Comparison of ENCODE assay signal across 29 cellular contexts in the genomic region with DNA sequence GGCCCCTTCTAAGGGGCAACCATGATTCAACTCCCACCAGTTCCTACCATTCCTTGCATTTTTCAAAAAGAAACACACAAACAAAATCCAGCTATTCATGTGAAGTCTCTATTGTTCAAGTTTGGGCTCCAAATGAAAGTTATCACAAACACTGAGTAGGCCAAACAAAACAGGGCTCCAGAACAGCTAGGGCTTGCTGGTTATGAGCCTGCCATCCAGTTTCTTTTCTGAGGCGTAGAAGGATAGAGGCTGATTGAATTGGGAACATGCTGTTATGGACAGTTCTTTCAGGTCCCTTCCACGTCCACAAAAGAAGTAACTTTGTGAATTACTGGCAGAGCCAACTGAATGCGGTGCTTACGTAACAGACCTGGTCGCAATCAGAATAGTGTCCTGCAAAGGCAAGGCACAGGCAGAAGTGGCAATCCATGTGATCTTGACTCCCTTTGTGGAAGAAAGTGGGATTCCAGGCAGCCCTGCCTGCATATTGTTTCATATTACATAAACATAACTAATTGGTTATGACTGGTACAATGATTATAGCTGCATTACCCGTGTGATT.
A peak's percentile ranks its signal among the peaks of the same experiment; 100 is the strongest.
DNase-seq lines count a peak whose midpoint lies in the region; ATAC-seq, FAIRE-seq and TF ChIP-seq lines count a peak whose summit lies in the region.
"Had no signal": no experiment of that assay in that cellular context is flagged by ENCODE, and none has a peak within 500 bp of the region (broad histone marks: within the 10 kb centered on the region; RNA-seq: fewer than 3 reads in every experiment).

No MANE protein-coding gene starts in this region.

- TF ChIP-seq EP300 in HepG2 (IDR thresholded peaks at IDR 0.05; ENCODE audit: low read depth in 2 of 2, low read length in 2 of 2) = no peak
- no peak for TF ChIP-seq EP300 in HepG2 (CRISPR knock-in tag; IDR thresholded peaks at IDR 0.05; ENCODE audit: borderline replicate concordance)
- no peak for TF ChIP-seq EP300 in ovary (IDR thresholded peaks at IDR 0.05)

- H3K9ac ChIP-seq in HepG2 (ENCODE audit: insufficient read depth, low read depth, low read length) = no peak overlapping the region; the same call in 1 of the 2 replicates
- H3K9ac ChIP-seq in parathyroid adenoma = no peak overlapping the region
- H3K9ac ChIP-seq in kidney (ENCODE audit: low read length in 2 of 2) = no peak overlapping the region

- peak overlapping the region in 4 of 5 experiments; percentile 2 to 58 (median 53) for H3K27ac Mint-ChIP-seq in brain
- H3K27ac Mint-ChIP-seq: activated T-cell treated with anti-CD3 and anti-CD28 coated beads, Interleukin-2, amount 50 U/mL, for 24 hours; memory B cell; T-helper 17 cell had no signal

- no peak for ATAC-seq in HepG2
- no peak for ATAC-seq in upper lobe of right lung
- ATAC-seq: A549, esophagus mucosa, pancreas, T-helper 17 cell had no signal

- H3K27me3 Mint-ChIP-seq in brain = no peaks in the 10 kb centered on the region
- H3K27me3 Mint-ChIP-seq: activated T-cell treated with anti-CD3 and anti-CD28 coated beads, Interleukin-2, amount 50 U/mL, for 24 hours; memory B cell; T-helper 17 cell had no signal

- DNase-seq in Ammon's horn (ENCODE audit: low spot score) (peak; percentile 13), HepG2 (ENCODE audit: low spot score) (no peak), kidney (no peak), A673 (ENCODE audit: low spot score) (no peak), upper lobe of right lung (no peak), ovary (no peak)
- DNase-seq: activated CD8-positive, alpha-beta memory T cell treated with anti-CD3 and anti-CD28 coated beads for 24 hours; activated T-cell treated with anti-CD3 and anti-CD28 coated beads, Interleukin-2, amount 50 U/mL, for 24 hours; BE2C; DMS79; GF-D8; NCI-H1092; NCI-H187; NCI-H524 treated with DMSO at 0.1 percent for 48 hours; NK-92 treated with Interleukin-12 subunit alpha and Interleukin-12 subunit beta, amount 100 ng/mL, for 24 hours; pancreas; Peyer's patch; stimulated activated CD8-positive, alpha-beta memory T cell treated with anti-CD3 and anti-CD28 coated beads, Interleukin-4, amount 100 ng/mL, for 48 hours; T-helper 17 cell; uterus had no signal

- H3K4me1 ChIP-seq in HepG2 (ENCODE audit: insufficient read depth, low read length) (peaks cover 58% of the 10 kb centered on the region), parathyroid adenoma (no peaks in the 10 kb centered on the region), kidney (ENCODE audit: control insufficient read depth in 1 of 2, insufficient read depth in 1 of 2, low read depth in 1 of 2, low read length in 2 of 2) (peaks cover 0 to 2% of the 10 kb centered on the region in 2 donors), A673 (ENCODE audit: insufficient read depth, low read length, poor library complexity, severe bottlenecking) (no peaks in the 10 kb centered on the region), upper lobe of right lung (no peaks in the 10 kb centered on the region), ovary (ENCODE audit: insufficient read depth) (peaks cover 6% of the 10 kb centered on the region)
- H3K4me1 ChIP-seq: A549, BE2C, breast epithelium, Peyer's patch, uterus had no signal

- POLR2A ChIA-PET in HepG2 (lab: Yijun Ruan, JAX) = no interaction called here
- POLR2A ChIA-PET in A673 (lab: Charles Lee; ENCODE audit: low non-redundant PET) = no interaction called here

- no peak for TF ChIP-seq RAD21 in HepG2 (CRISPR knock-in tag; IDR thresholded peaks at IDR 0.05)

- no peak overlapping the region for H3K4me3 ChIP-seq in HepG2 (replicated peaks in 1 of 3; ENCODE audit: insufficient read depth in 1 of 3, low read depth in 2 of 3, low read length in 3 of 3)
- H3K4me3 ChIP-seq in parathyroid adenoma (ENCODE audit: low read depth, low read length) = no peak overlapping the region
- no peak overlapping the region for H3K4me3 ChIP-seq in kidney (ENCODE audit: low read length in 2 of 2)
- no peak overlapping the region for H3K4me3 ChIP-seq in A673 (ENCODE audit: low read depth, low read length, poor library complexity, severe bottlenecking)
- H3K4me3 ChIP-seq in upper lobe of right lung = no peak overlapping the region
- H3K4me3 ChIP-seq in ovary = no peak overlapping the region
- H3K4me3 ChIP-seq: A549, breast epithelium, pancreas, Peyer's patch, SK-N-MC, uterus had no signal

- TF ChIP-seq CTCF in brain (conservative IDR thresholded peaks at IDR 0.05) = no peak
- TF ChIP-seq CTCF in HepG2 (CRISPR knock-in tag; IDR thresholded peaks at IDR 0.05) = no peak
- no peak for TF ChIP-seq CTCF in parathyroid adenoma (IDR thresholded peaks at IDR 0.05)
- TF ChIP-seq CTCF in kidney (IDR thresholded peaks at IDR 0.05; ENCODE audit: borderline replicate concordance, extremely low read depth, insufficient read depth) = no peak
- no peak for TF ChIP-seq CTCF in A673 (conservative IDR thresholded peaks at IDR 0.05; ENCODE audit: low read depth, low read length)
- no peak for TF ChIP-seq CTCF in upper lobe of right lung (IDR thresholded peaks at IDR 0.05)
- no peak for TF ChIP-seq CTCF in ovary (IDR thresholded peaks at IDR 0.05)

- H3K9me3 ChIP-seq in HepG2 (ENCODE audit: low read length) = no peaks in the 10 kb centered on the region
- no peaks in the 10 kb centered on the region for H3K9me3 ChIP-seq in parathyroid adenoma (ENCODE audit: control insufficient read depth, low read length)
- H3K9me3 ChIP-seq in kidney (ENCODE audit: control insufficient read depth in 1 of 2, low read length in 2 of 2) = no peaks in the 10 kb centered on the region
- H3K9me3 ChIP-seq in A673 (ENCODE audit: low read depth, low read length, poor library complexity, severe bottlenecking) = no peaks in the 10 kb centered on the region
- H3K9me3 ChIP-seq in upper lobe of right lung = no peaks in the 10 kb centered on the region
- H3K9me3 ChIP-seq in ovary = no peaks in the 10 kb centered on the region
- H3K9me3 ChIP-seq: A549, BE2C, breast epithelium, pancreas, Peyer's patch, uterus had no signal

- H3K36me3 ChIP-seq in HepG2 (replicated peaks in 1 of 2; ENCODE audit: control insufficient read depth in 1 of 2, insufficient read depth in 2 of 2, low read length in 2 of 2) (no peaks in the 10 kb centered on the region; a peak in 1 of 5 replicates), parathyroid adenoma (ENCODE audit: control insufficient read depth, insufficient read depth, low read length) (no peaks in the 10 kb centered on the region), kidney (ENCODE audit: control insufficient read depth in 1 of 2, insufficient read depth in 2 of 2, low read length in 2 of 2) (no peaks in the 10 kb centered on the region), A673 (ENCODE audit: insufficient read depth, low read length, poor library complexity, severe bottlenecking) (no peaks in the 10 kb centered on the region), upper lobe of right lung (no peaks in the 10 kb centered on the region), ovary (no peaks in the 10 kb centered on the region)
- H3K36me3 ChIP-seq: BE2C, breast epithelium, pancreas, Peyer's patch, uterus had no signal

- no peaks in the 10 kb centered on the region for H3K36me3 Mint-ChIP-seq in brain

- FAIRE-seq in HepG2 (lab: Jason Lieb, UNC) (peak; percentile 49), kidney (lab: Jason Lieb, UNC) (no peak)
- FAIRE-seq: A549, colon, H1, pancreas had no signal

- H4K20me1 ChIP-seq in HepG2 (ENCODE audit: insufficient read depth, low read length) = no peaks in the 10 kb centered on the region

- H3K9me3 Mint-ChIP-seq in brain = no peaks in the 10 kb centered on the region
- H3K9me3 Mint-ChIP-seq: activated T-cell treated with anti-CD3 and anti-CD28 coated beads, Interleukin-2, amount 50 U/mL, for 24 hours; memory B cell had no signal

- H3K27ac ChIP-seq in HepG2 (ENCODE audit: extremely low read length, insufficient read depth, low read length) (peak overlapping the region; percentile 53), parathyroid adenoma (peak overlapping the region; percentile 19), kidney (ENCODE audit: low read depth in 2 of 2, low read length in 2 of 2) (no peak overlapping the region), A673 (ENCODE audit: low read depth, low read length, poor library complexity, severe bottlenecking) (no peak overlapping the region), upper lobe of right lung (no peak overlapping the region), ovary (no peak overlapping the region)
- H3K27ac ChIP-seq: A549, pancreas, SK-N-MC, uterus had no signal

- no peak overlapping the region for H3K4me3 Mint-ChIP-seq in brain
- H3K4me3 Mint-ChIP-seq: activated T-cell treated with anti-CD3 and anti-CD28 coated beads, Interleukin-2, amount 50 U/mL, for 24 hours; memory B cell; T-helper 17 cell had no signal

- TF ChIP-seq POLR2A in HepG2 (IDR thresholded peaks at IDR 0.05; ENCODE audit: insufficient read depth in 1 of 2, low read depth in 2 of 2, low read length in 2 of 2) (no peak), ovary (IDR thresholded peaks at IDR 0.05) (no peak)

- BruUV-seq in HepG2 (replicated peaks; lab: Mats Ljungman, UMichigan) = no TSS peak
- BruUV-seq in A673 (replicated peaks; lab: Mats Ljungman, UMichigan) = no TSS peak

- H2AFZ ChIP-seq in HepG2 (ENCODE audit: low read length) = no peak overlapping the region
- H2AFZ ChIP-seq in parathyroid adenoma = no peak overlapping the region

- H3K4me1 Mint-ChIP-seq in brain = peaks cover 25% of the 10 kb centered on the region

- in situ Hi-C loops in HepG2 (cut with HindIII; ENCODE audit: extremely low pct_ligation_motif_present, low pct_unique_long_range_greater_than_20kb) = no loop called here

- intact Hi-C loops in HepG2 (cut with micrococcal nuclease; ENCODE audit: unreplicated experiment) = loop anchor here (5.0 to 10.0 kb wide), 3 partner anchors 44 to 163 kb away; no protein-coding TSS in a partner anchor
- intact Hi-C loops in kidney (cut with DNase I) = no loop called here
- intact Hi-C loops in A673 (cut with micrococcal nuclease; ENCODE audit: unreplicated experiment) = no loop called here
- intact Hi-C loops in upper lobe of right lung (cut with DNase I) = no loop called here
- intact Hi-C loops in ovary (cut with DNase I) = no loop called here

- 84% methylated on average over 6 of the region's 6 CpGs for WGBS in HepG2 (ENCODE audit: low lambda C conversion rate)
- 56 to 68% (median 58%) methylated on average over 6 of the region's 6 CpGs for WGBS in ovary, 3 donors

- CTCF ChIA-PET in HepG2 (lab: Yijun Ruan, JAX; ENCODE audit: low intra/inter-chr PET ratio, low total read pairs) (no interaction called here), A673 (lab: Charles Lee) (no interaction called here)

- H3K27me3 ChIP-seq in HepG2 (ENCODE audit: control insufficient read depth in 1 of 2, insufficient read depth in 2 of 2, low read length in 2 of 2) (no peaks in the 10 kb centered on the region), parathyroid adenoma (ENCODE audit: control insufficient read depth, insufficient read depth, low read length) (no peaks in the 10 kb centered on the region), A673 (replicated peaks; ENCODE audit: insufficient read depth, low read depth, low read length, poor library complexity) (no peaks in the 10 kb centered on the region), upper lobe of right lung (no peaks in the 10 kb centered on the region), ovary (no peaks in the 10 kb centered on the region)
- H3K27me3 ChIP-seq: BE2C, breast epithelium, pancreas, Peyer's patch, uterus had no signal

- H3K4me2 ChIP-seq in HepG2 (ENCODE audit: low read depth, low read length) (peak overlapping the region; percentile 30), parathyroid adenoma (ENCODE audit: low read length) (no peak overlapping the region)
- H3K4me2 ChIP-seq: A549 had no signal

- no peaks in the 10 kb centered on the region for H3K79me2 ChIP-seq in HepG2 (ENCODE audit: insufficient read depth, low read length)
- H3K79me2 ChIP-seq in parathyroid adenoma = no peaks in the 10 kb centered on the region

Comparison
In these comparisons a context has a peak if more than half of its experiments do, and no peak if none do; other contexts are left out.
1. H3K27ac ChIP-seq: peak in HepG2 (single experiment) and parathyroid adenoma (single experiment); none in kidney (0 of 2), A673 (single experiment), upper lobe of right lung (single experiment) and ovary (0 of 2).